ENCODE assay signal across 12 cellular contexts in the genomic region with DNA sequence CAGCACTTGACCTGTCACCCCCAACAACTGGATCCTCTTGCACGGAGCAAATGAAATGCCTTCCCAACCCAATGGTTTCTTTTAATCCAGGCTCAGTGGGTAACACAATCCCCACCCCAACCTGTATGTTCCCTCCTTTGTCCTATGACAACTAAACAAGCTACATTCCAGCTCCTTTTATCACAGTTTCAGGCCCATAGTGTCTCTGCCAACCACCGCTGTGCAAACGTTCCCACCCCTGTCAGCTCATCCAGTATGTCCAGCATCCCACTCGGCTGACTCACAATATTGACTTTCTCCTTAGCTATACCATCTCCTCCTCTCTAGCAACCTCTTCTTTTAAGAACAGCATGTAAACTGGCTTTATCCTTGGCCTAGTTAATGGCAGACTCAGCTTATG.
DNase-seq lines count a peak whose midpoint lies in the region; ATAC-seq and TF ChIP-seq lines count a peak whose summit lies in the region.
"Had no signal": no experiment of that assay in that cellular context is flagged by ENCODE, and none has a peak within 500 bp of the region (broad histone marks: within the 10 kb centered on the region; RNA-seq: fewer than 3 reads in every experiment).

No MANE protein-coding gene starts in this region.

- H3K4me1 ChIP-seq in HCT116 (ENCODE audit: control insufficient read depth in 1 of 2, insufficient read depth in 2 of 2, low read length in 2 of 2): peaks cover 0 to 11% of the 10 kb centered on the region in 2 experiments; a peak in 1 of 4 replicates

- no peak for TF ChIP-seq POLR2A in HCT116 (IDR thresholded peaks at IDR 0.05; ENCODE audit: borderline replicate concordance, extremely low read depth, insufficient read depth, insufficient read length)

- no peak for TF ChIP-seq RAD21 in HCT116 (IDR thresholded peaks at IDR 0.05; ENCODE audit: low read depth)

- no peak overlapping the region for H3K9ac ChIP-seq in HCT116 (ENCODE audit: low read length)

- no peaks in the 10 kb centered on the region for H3K79me2 ChIP-seq in HCT116 (ENCODE audit: insufficient read depth, low read length)

- H3K27me3 ChIP-seq in HCT116 (ENCODE audit: insufficient read depth, low read length): no peaks in the 10 kb centered on the region
- H3K27me3 ChIP-seq: dorsolateral prefrontal cortex, right lobe of liver had no signal

- no peak for TF ChIP-seq CTCF in HCT116 (IDR thresholded peaks at IDR 0.05 in 2 of 3, conservative IDR thresholded peaks at IDR 0.05 in 1 of 3; ENCODE audit: borderline replicate concordance in 1 of 3, insufficient read depth in 1 of 3, low read depth in 2 of 3, low read length in 2 of 3)
- no peak for TF ChIP-seq CTCF in astrocyte of the cerebellum (IDR thresholded peaks at IDR 0.05; ENCODE audit: low read depth, low read length, missing control alignments)

- RAD21 ChIA-PET in HCT116 (lab: Charles Lee; ENCODE audit: low non-redundant PET in 1 of 2, low total read pairs in 2 of 2, uncharacterized antibody in 2 of 2, unreplicated experiment in 2 of 2): no interaction called here

- no peaks in the 10 kb centered on the region for H3K9me2 ChIP-seq in HCT116 (ENCODE audit: insufficient read depth)

- no peak overlapping the region for H3K27ac ChIP-seq in HCT116 (ENCODE audit: low read depth, low read length)
- peak overlapping the region; percentile 66 for H3K27ac ChIP-seq in temporal lobe (ENCODE audit: low read depth, low read length)

- peak overlapping the region; percentile 12; the same call in 1 of the 2 replicates for H3K4me2 ChIP-seq in HCT116 (ENCODE audit: low read length)

- H4K20me1 ChIP-seq in HCT116 (ENCODE audit: insufficient read depth): no peaks in the 10 kb centered on the region

- H3K4me3 ChIP-seq in HCT116 (replicated peaks in 1 of 2; ENCODE audit: low read depth in 1 of 2, low read length in 2 of 2) (no peak overlapping the region), astrocyte of the cerebellum (ENCODE audit: low read depth, low read length) (no peak overlapping the region)
- H3K4me3 ChIP-seq: dorsolateral prefrontal cortex, right lobe of liver had no signal

- H2AFZ ChIP-seq in HCT116 (ENCODE audit: low read depth, low read length, poor library complexity, severe bottlenecking): no peak overlapping the region

- CTCF ChIA-PET in HCT116 (lab: Charles Lee): no interaction called here

- H3K9me3 ChIP-seq in HCT116 (ENCODE audit: control insufficient read depth in 1 of 2, insufficient read depth in 1 of 2, low read depth in 1 of 2, low read length in 2 of 2): no peaks in the 10 kb centered on the region
- H3K9me3 ChIP-seq: right lobe of liver had no signal

- no peak for DNase-seq in HCT116 (ENCODE audit: low read depth, low spot score)
- peak; percentile 87 for DNase-seq in astrocyte of the cerebellum (ENCODE audit: low read depth)
- DNase-seq in kidney glomerular epithelial cell (lab: John Stamatoyannopoulos, UW): peak; percentile 87
- no peak for DNase-seq in cerebellum (ENCODE audit: low spot score)
- DNase-seq in NK-92 treated with Interleukin-12 subunit alpha and Interleukin-12 subunit beta, amount 100 ng/mL, for 24 hours (lab: John Stamatoyannopoulos, UW): no peak
- no peak for DNase-seq in NCI-H1436 (lab: John Stamatoyannopoulos, UW)
- DNase-seq: activated T-cell treated with anti-CD3 and anti-CD28 coated beads, Interleukin-2, amount 50 U/mL, for 1 hour; Karpas-422 had no signal

- no TSS peak for BruUV-seq in HCT116 (replicated peaks; lab: Mats Ljungman, UMichigan)

- no peaks in the 10 kb centered on the region for H3K36me3 ChIP-seq in HCT116 (ENCODE audit: control insufficient read depth in 1 of 2, insufficient read depth in 2 of 2, low read length in 2 of 2)
- H3K36me3 ChIP-seq: right lobe of liver had no signal

- ATAC-seq in HCT116: 0 out of 2 replicates have a peak, but pooled peaks have one; percentile 52
- ATAC-seq in GM18873 (IDR thresholded peaks at IDR 0.05; ENCODE audit: low FRiP score, unreplicated experiment): no peak

- POLR2A ChIA-PET in HCT116 (lab: Charles Lee): no interaction called here

- in situ Hi-C loops in astrocyte of the cerebellum (cut with HindIII; ENCODE audit: low sequenced_read_pairs): no loop called here

- intact Hi-C loops in HCT116 (cut with micrococcal nuclease): no loop called here

TF ChIP-seq in HCT116, 20 proteins besides CTCF, POLR2A, EP300 and RAD21:
- TF ChIP-seq CEBPB (IDR thresholded peaks at IDR 0.05; ENCODE audit: low read depth): no peak
- TF ChIP-seq CBX3 (IDR thresholded peaks at IDR 0.05; ENCODE audit: low read depth): no peak
- no peak for TF ChIP-seq ZFX (IDR thresholded peaks at IDR 0.05)
- no peak for TF ChIP-seq TCF7L2 (IDR thresholded peaks at IDR 0.05; ENCODE audit: borderline replicate concordance, extremely low read depth, insufficient read depth, insufficient read length)
- TF ChIP-seq, protein P1, sequence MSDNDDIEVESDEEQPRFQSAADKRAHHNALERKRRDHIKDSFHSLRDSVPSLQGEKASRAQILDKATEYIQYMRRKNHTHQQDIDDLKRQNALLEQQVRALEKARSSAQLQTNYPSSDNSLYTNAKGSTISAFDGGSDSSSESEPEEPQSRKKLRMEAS (IDR thresholded peaks at IDR 0.05): no peak
- no peak for TF ChIP-seq POLR2AphosphoS5 (IDR thresholded peaks at IDR 0.05; ENCODE audit: low read depth, low read length)
- TF ChIP-seq EZH2 (IDR thresholded peaks at IDR 0.05): no peak
- TF ChIP-seq FOSL1 (IDR thresholded peaks at IDR 0.05; ENCODE audit: low read depth): no peak
- no peak for TF ChIP-seq EGR1 (IDR thresholded peaks at IDR 0.05; ENCODE audit: low read depth)
- no peak for TF ChIP-seq ELF1 (IDR thresholded peaks at IDR 0.05; ENCODE audit: borderline replicate concordance, low read depth)
- TF ChIP-seq SIN3A (IDR thresholded peaks at IDR 0.05; ENCODE audit: low read depth): no peak

Comparison
In these comparisons a context has a peak if more than half of its experiments do, and no peak if none do; other contexts are left out.
1. DNase-seq: peak in astrocyte of the cerebellum (single experiment) and kidney glomerular epithelial cell (single experiment); none in HCT116 (single experiment), cerebellum (single experiment), NK-92 treated with Interleukin-12 subunit alpha and Interleukin-12 subunit beta, amount 100 ng/mL, for 24 hours (single experiment) and NCI-H1436 (single experiment).